8 cellular contexts compared by ENCODE assay signal in genomic region chr1:39104158-39105060, GRCh38.
A peak's percentile ranks its signal among the peaks of the same experiment; 100 is the strongest.
DNase-seq lines count a peak whose midpoint lies in the region; ATAC-seq and TF ChIP-seq lines count a peak whose summit lies in the region.

No MANE protein-coding gene starts in this region.

- peak overlapping the region; percentile 69 for H3K4me3 ChIP-seq in GM06990 (replicated peaks; ENCODE audit: low read depth, low read length)

- DNase-seq in GM06990 (ENCODE audit: extremely low read depth, insufficient read length) (no peak), NCI-H510A (lab: John Stamatoyannopoulos, UW) (peak; percentile 95), midbrain (lab: John Stamatoyannopoulos, UW) (peak; percentile 53), RPMI8226 (no peak)
- DNase-seq in effector memory CD8-positive, alpha-beta T cell: no peak
- no peak for DNase-seq in activated CD8-positive, alpha-beta memory T cell treated with anti-CD3 and anti-CD28 coated beads for 24 hours

- H3K4me1 Mint-ChIP-seq in effector memory CD8-positive, alpha-beta T cell (ENCODE audit: low read depth in 2 of 2): peaks cover 11 to 17% of the 10 kb centered on the region in 2 donors

- no peak for TF ChIP-seq CTCF in GM06990 (IDR thresholded peaks at IDR 0.05; ENCODE audit: insufficient read depth, low read length, poor library complexity, severe bottlenecking)

- no peaks in the 10 kb centered on the region for H3K27me3 ChIP-seq in GM06990 (replicated peaks; ENCODE audit: control insufficient read depth, insufficient read depth, low read length)

- ATAC-seq in effector memory CD8-positive, alpha-beta T cell (replicated peaks): no peak
- ATAC-seq in GM19395 (IDR thresholded peaks at IDR 0.05; ENCODE audit: unreplicated experiment): no peak
- ATAC-seq in GM21447 (IDR thresholded peaks at IDR 0.05; ENCODE audit: unreplicated experiment): no peak

- peaks cover 0 to 7% of the 10 kb centered on the region in 2 donors for H3K27me3 Mint-ChIP-seq in effector memory CD8-positive, alpha-beta T cell

- H3K36me3 ChIP-seq in GM06990 (ENCODE audit: control insufficient read depth, insufficient read depth, low read length): no peaks in the 10 kb centered on the region

- peaks cover 3% of the 10 kb centered on the region for H3K36me3 Mint-ChIP-seq in effector memory CD8-positive, alpha-beta T cell (ENCODE audit: insufficient read depth)

- H3K9me3 Mint-ChIP-seq in effector memory CD8-positive, alpha-beta T cell: no peaks in the 10 kb centered on the region

- H3K27ac Mint-ChIP-seq in effector memory CD8-positive, alpha-beta T cell: no peak overlapping the region

- peak overlapping the region; percentile 0 to 44 for H3K4me3 Mint-ChIP-seq in effector memory CD8-positive, alpha-beta T cell

Comparison
In these comparisons a context has a peak if more than half of its experiments do, and no peak if none do; other contexts are left out.
1. DNase-seq: peak in NCI-H510A (single experiment) and midbrain (single experiment); none in GM06990 (single experiment), effector memory CD8-positive, alpha-beta T cell (0 of 3), activated CD8-positive, alpha-beta memory T cell treated with anti-CD3 and anti-CD28 coated beads for 24 hours (single experiment) and RPMI8226 (single experiment).